Comparison of ENCODE assay signal across 8 cellular contexts in the genomic region with DNA sequence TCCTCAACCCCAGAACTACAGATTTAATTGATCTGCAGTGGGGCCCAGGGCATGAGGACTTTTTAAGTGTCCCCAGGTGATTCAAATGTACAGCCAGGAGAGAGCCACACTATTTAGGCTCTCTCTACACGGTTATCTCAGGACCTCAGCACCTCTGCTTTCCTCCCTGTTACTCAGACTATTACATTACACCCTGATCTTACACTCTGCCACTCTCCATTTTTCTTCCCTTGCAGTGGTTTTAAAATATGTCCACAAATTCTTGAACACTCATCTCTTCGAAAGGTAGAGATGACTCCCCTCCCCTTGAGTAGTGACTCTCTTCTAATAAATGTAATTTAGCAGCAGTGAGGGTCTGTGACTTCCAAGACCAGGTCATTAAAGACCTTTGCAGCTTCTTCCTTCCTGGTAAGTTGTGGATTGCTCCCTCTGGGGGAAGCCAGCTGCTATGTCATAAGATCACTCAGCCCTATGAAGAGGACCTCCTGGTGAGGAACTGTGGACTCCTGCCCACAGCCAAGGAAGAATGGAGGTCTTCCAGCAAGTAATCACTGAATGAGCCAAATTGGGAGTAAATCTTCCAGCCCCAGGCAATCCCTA.
DNase-seq lines count a peak whose midpoint lies in the region; ATAC-seq and TF ChIP-seq lines count a peak whose summit lies in the region.

No MANE protein-coding gene starts in this region.

- no peak overlapping the region for H3K4me3 Mint-ChIP-seq in MCF 10A (ENCODE audit: unreplicated experiment)

- H3K4me1 Mint-ChIP-seq in MCF 10A (ENCODE audit: insufficient read depth, unreplicated experiment) = peaks cover 16% of the 10 kb centered on the region

- TF ChIP-seq CTCF in MCF 10A (IDR thresholded peaks at IDR 0.05; ENCODE audit: unreplicated experiment) (peak; percentile 33), lower lobe of right lung (IDR thresholded peaks at IDR 0.05) (peak; percentile 53)

- H3K4me3 ChIP-seq in lower lobe of right lung = no peak overlapping the region
- no peak overlapping the region for H3K4me3 ChIP-seq in aorta (ENCODE audit: low read length in 2 of 2)

- H3K27ac ChIP-seq in lower lobe of right lung (no peak overlapping the region), aorta (ENCODE audit: low read depth in 1 of 2, low read length in 2 of 2) (no peak overlapping the region)

- POLR2A ChIA-PET in MCF 10A (lab: Yijun Ruan, JAX) = interaction anchor here (0.7 to 1.8 kb wide), 7 partner anchors 11 to 89 kb away, joined by 3 to 6 read pairs (median 4); no protein-coding TSS in a partner anchor

- DNase-seq in NOMO-1 treated with DMSO at 0.1 percent for 48 hours (lab: John Stamatoyannopoulos, UW; ENCODE audit: unreplicated experiment) = peak; percentile 26
- no peak for DNase-seq in NOMO-1 treated with dmso at 0.1 percent for 144 hours (lab: John Stamatoyannopoulos, UW; ENCODE audit: unreplicated experiment)
- DNase-seq in NAMALWA (ENCODE audit: low spot score) = peak; percentile 58
- peak; percentile 48 for DNase-seq in MCF 10A (ENCODE audit: unreplicated experiment)
- DNase-seq in lower lobe of right lung = no peak
- no peak for DNase-seq in NCI-H1105 (lab: John Stamatoyannopoulos, UW)
- DNase-seq in aorta = no peak

- no peaks in the 10 kb centered on the region for H3K27me3 Mint-ChIP-seq in MCF 10A (ENCODE audit: insufficient read depth, unreplicated experiment)

- CTCF ChIA-PET in MCF 10A (lab: Yijun Ruan, JAX) = interaction anchor here (0.6 to 2.6 kb wide), 8 partner anchors 9 to 594 kb away, joined by 3 to 13 read pairs (median 4); no protein-coding TSS in a partner anchor

- H3K9me3 ChIP-seq in lower lobe of right lung (no peaks in the 10 kb centered on the region), aorta (ENCODE audit: control insufficient read depth, low read length) (no peaks in the 10 kb centered on the region)

- no peak overlapping the region for H3K27ac Mint-ChIP-seq in MCF 10A (ENCODE audit: low read depth, unreplicated experiment)

- H3K27me3 ChIP-seq in lower lobe of right lung (ENCODE audit: low read depth) = no peaks in the 10 kb centered on the region
- no peaks in the 10 kb centered on the region for H3K27me3 ChIP-seq in aorta (ENCODE audit: control insufficient read depth in 1 of 2, insufficient read depth in 2 of 2, low read length in 1 of 2)

- H3K4me1 ChIP-seq in lower lobe of right lung (peaks cover 6% of the 10 kb centered on the region), aorta (ENCODE audit: control insufficient read depth in 1 of 2, insufficient read depth in 2 of 2, low read length in 2 of 2) (no peaks in the 10 kb centered on the region)

- no peaks in the 10 kb centered on the region for H3K36me3 ChIP-seq in lower lobe of right lung
- no peaks in the 10 kb centered on the region for H3K36me3 ChIP-seq in aorta (ENCODE audit: control insufficient read depth in 1 of 2, insufficient read depth in 2 of 2, low read length in 1 of 2)

- ATAC-seq in GM21825 (IDR thresholded peaks at IDR 0.05; ENCODE audit: unreplicated experiment) = peak; percentile 82
- ATAC-seq in lower lobe of right lung = peak; percentile 76 to 77
- no peak for ATAC-seq in aorta (ENCODE audit: low FRiP score)

- BruUV-seq in MCF 10A (replicated peaks; lab: Mats Ljungman, UMichigan) = no TSS peak

- H3K9me3 Mint-ChIP-seq in MCF 10A (ENCODE audit: unreplicated experiment) = no peaks in the 10 kb centered on the region

- no peaks in the 10 kb centered on the region for H3K36me3 Mint-ChIP-seq in MCF 10A (ENCODE audit: insufficient read depth, unreplicated experiment)

- intact Hi-C loops in MCF 10A (cut with micrococcal nuclease) = loop anchor here (1.0 to 5.0 kb wide), 4 partner anchors 83 to 411 kb away; a partner anchor contains a TSS
- intact Hi-C loops in lower lobe of right lung (cut with DNase I) = no loop called here
- intact Hi-C loops in aorta (cut with DNase I) = no loop called here

- 61 to 79% methylated on average over 2 of the region's 2 CpGs for WGBS in aorta, 2 donors

Comparison
In these comparisons a context has a peak if more than half of its experiments do, and no peak if none do; other contexts are left out.
1. DNase-seq: peak in NOMO-1 treated with DMSO at 0.1 percent for 48 hours (single experiment), NAMALWA (single experiment) and MCF 10A (single experiment); none in NOMO-1 treated with dmso at 0.1 percent for 144 hours (single experiment), lower lobe of right lung (single experiment), NCI-H1105 (single experiment) and aorta (0 of 2).